26 cellular contexts compared by ENCODE assay signal in the genomic region with DNA sequence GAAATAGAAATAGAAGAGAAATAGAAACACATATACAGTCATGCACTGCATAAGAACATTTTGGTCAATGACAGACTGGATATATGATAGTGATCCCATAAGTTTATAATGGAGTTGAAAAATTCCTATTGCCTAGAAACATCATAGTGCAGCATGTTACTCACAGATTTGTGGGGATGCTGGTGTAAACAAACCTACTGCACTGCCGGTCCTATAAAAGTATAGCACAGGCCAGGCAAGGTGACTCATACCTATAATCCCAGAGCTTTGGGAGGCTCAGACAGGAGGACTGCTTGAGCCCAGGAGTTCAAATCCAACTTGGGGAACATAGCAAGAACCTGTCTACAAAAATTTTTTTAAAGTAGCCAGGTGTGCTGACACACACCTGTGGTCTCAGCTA.
"Had no signal": no experiment of that assay in that cellular context is flagged by ENCODE, and none has a peak within 500 bp of the region (broad histone marks: within the 10 kb centered on the region; RNA-seq: fewer than 3 reads in every experiment).

No MANE protein-coding gene starts in this region.

- H3K4me3 ChIP-seq: gastroesophageal sphincter, heart left ventricle, hepatocyte, left lung, neural progenitor cell, prostate gland, right atrium auricular region, stomach, testis, tibial artery had no signal

- H3K27me3 Mint-ChIP-seq: dendritic cell treated with granulocyte-macrophage colony-stimulating factor and Interleukin-4, amounts not matched to agents 40 ng/mL and 50 ng/mL, for 4 days; type B pancreatic cell had no signal

- H3K36me3 Mint-ChIP-seq: neural progenitor cell; stimulated activated effector memory CD8-positive, alpha-beta T cell treated with anti-CD3 and anti-CD28 coated beads, Interleukin-12 subunit alpha, Interleukin-12 subunit beta, amount 100 ng/mL, for 72 hours; type B pancreatic cell had no signal

- H3K27ac Mint-ChIP-seq: dendritic cell treated with granulocyte-macrophage colony-stimulating factor and Interleukin-4, amounts not matched to agents 40 ng/mL and 50 ng/mL, for 4 days; endodermal cell; nephron; neural progenitor cell; stimulated activated effector memory CD8-positive, alpha-beta T cell treated with anti-CD3 and anti-CD28 coated beads, Interleukin-12 subunit alpha, Interleukin-12 subunit beta, amount 100 ng/mL, for 72 hours; type B pancreatic cell had no signal

- H3K4me1 Mint-ChIP-seq: endodermal cell; neural progenitor cell; stimulated activated effector memory CD8-positive, alpha-beta T cell treated with anti-CD3 and anti-CD28 coated beads, Interleukin-12 subunit alpha, Interleukin-12 subunit beta, amount 100 ng/mL, for 72 hours had no signal

- DNase-seq: effector CD8-positive, alpha-beta T cell; endodermal cell; foreskin keratinocyte; heart left ventricle; left cardiac atrium; left lung; mesendoderm; midbrain; naive thymus-derived CD4-positive, alpha-beta T cell; stimulated activated CD4-positive, alpha-beta T cell treated with anti-CD3 and anti-CD28 coated beads, Interleukin-2, amount 100 ng/mL, for 24 hours; stimulated activated CD4-positive, alpha-beta T cell treated with anti-CD3 and anti-CD28 coated beads, Interleukin-4, amount 100 ng/mL, for 24 hours; stimulated activated naive CD4-positive, alpha-beta T cell treated with Interleukin-2 at 50 U/mL for 16 hours; stomach; testis; tibial artery had no signal

- H3K4me3 Mint-ChIP-seq: dendritic cell treated with granulocyte-macrophage colony-stimulating factor and Interleukin-4, amounts not matched to agents 40 ng/mL and 50 ng/mL, for 4 days; endodermal cell; naive thymus-derived CD4-positive, alpha-beta T cell; nephron; neural progenitor cell; stimulated activated effector memory CD8-positive, alpha-beta T cell treated with anti-CD3 and anti-CD28 coated beads, Interleukin-12 subunit alpha, Interleukin-12 subunit beta, amount 100 ng/mL, for 72 hours; type B pancreatic cell had no signal

- ATAC-seq: esophagus mucosa; foreskin keratinocyte; gastroesophageal sphincter; heart left ventricle; left cardiac atrium; left lung; naive thymus-derived CD4-positive, alpha-beta T cell; sciatic nerve; stimulated activated effector memory CD8-positive, alpha-beta T cell treated with anti-CD3 and anti-CD28 coated beads, Interleukin-12 subunit alpha, Interleukin-12 subunit beta, amount 100 ng/mL, for 72 hours had no signal

- H3K9me3 Mint-ChIP-seq: dendritic cell treated with granulocyte-macrophage colony-stimulating factor and Interleukin-4, amounts not matched to agents 40 ng/mL and 50 ng/mL, for 4 days; neural progenitor cell; stimulated activated effector memory CD8-positive, alpha-beta T cell treated with anti-CD3 and anti-CD28 coated beads, Interleukin-12 subunit alpha, Interleukin-12 subunit beta, amount 100 ng/mL, for 72 hours; type B pancreatic cell had no signal
